ENCODE assay signal across 1 cellular context in the genomic region with DNA sequence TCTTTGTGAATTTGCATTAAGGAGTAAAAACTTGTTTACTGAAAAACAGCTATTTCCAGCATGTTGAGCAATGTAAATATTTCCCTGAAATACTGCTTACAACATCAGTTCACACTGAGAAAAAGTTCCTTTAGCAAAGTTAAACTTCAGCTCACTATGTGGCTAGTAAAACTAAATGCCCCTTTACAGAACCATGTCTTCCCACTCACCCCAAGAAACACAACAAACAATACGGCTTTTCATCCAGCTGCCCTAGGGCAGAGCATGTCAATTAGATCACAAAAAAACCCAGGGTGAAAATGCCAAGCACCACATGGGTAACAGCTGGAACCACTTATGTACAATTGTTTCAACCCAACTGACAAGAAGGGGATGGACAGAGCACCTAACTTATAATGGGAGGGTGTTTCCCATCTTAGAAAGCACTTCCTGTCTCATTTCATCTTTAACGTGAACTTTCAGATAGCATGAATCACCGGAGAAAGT.
A peak's percentile ranks its signal among the peaks of the same experiment; 100 is the strongest.
TF ChIP-seq lines count a peak whose summit lies in the region.

No MANE protein-coding gene starts in this region.

TF ChIP-seq in HEK293, 187 proteins besides CTCF, POLR2A, EP300 and RAD21 (continued from another document and continues in another):
- TF ChIP-seq, protein P1, sequence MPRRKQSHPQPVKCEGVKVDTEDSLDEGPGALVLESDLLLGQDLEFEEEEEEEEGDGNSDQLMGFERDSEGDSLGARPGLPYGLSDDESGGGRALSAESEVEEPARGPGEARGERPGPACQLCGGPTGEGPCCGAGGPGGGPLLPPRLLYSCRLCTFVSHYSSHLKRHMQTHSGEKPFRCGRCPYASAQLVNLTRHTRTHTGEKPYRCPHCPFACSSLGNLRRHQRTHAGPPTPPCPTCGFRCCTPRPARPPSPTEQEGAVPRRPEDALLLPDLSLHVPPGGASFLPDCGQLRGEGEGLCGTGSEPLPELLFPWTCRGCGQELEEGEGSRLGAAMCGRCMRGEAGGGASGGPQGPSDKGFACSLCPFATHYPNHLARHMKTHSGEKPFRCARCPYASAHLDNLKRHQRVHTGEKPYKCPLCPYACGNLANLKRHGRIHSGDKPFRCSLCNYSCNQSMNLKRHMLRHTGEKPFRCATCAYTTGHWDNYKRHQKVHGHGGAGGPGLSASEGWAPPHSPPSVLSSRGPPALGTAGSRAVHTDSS (tag by site-specific recombination; IDR thresholded peaks at IDR 0.05): no peak
- no peak for TF ChIP-seq PBX3 (CRISPR knock-in tag; IDR thresholded peaks at IDR 0.05)
- TF ChIP-seq, protein P2, sequence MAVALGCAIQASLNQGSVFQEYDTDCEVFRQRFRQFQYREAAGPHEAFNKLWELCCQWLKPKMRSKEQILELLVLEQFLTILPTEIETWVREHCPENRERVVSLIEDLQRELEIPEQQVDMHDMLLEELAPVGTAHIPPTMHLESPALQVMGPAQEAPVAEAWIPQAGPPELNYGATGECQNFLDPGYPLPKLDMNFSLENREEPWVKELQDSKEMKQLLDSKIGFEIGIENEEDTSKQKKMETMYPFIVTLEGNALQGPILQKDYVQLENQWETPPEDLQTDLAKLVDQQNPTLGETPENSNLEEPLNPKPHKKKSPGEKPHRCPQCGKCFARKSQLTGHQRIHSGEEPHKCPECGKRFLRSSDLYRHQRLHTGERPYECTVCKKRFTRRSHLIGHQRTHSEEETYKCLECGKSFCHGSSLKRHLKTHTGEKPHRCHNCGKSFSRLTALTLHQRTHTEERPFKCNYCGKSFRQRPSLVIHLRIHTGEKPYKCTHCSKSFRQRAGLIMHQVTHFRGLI (tag by site-specific recombination; IDR thresholded peaks at IDR 0.05): no peak
- TF ChIP-seq, protein P3, sequence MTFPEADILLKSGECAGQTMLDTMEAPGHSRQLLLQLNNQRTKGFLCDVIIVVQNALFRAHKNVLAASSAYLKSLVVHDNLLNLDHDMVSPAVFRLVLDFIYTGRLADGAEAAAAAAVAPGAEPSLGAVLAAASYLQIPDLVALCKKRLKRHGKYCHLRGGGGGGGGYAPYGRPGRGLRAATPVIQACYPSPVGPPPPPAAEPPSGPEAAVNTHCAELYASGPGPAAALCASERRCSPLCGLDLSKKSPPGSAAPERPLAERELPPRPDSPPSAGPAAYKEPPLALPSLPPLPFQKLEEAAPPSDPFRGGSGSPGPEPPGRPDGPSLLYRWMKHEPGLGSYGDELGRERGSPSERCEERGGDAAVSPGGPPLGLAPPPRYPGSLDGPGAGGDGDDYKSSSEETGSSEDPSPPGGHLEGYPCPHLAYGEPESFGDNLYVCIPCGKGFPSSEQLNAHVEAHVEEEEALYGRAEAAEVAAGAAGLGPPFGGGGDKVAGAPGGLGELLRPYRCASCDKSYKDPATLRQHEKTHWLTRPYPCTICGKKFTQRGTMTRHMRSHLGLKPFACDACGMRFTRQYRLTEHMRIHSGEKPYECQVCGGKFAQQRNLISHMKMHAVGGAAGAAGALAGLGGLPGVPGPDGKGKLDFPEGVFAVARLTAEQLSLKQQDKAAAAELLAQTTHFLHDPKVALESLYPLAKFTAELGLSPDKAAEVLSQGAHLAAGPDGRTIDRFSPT (tag by site-specific recombination; IDR thresholded peaks at IDR 0.05): no peak
- TF ChIP-seq ZSCAN23 (tag by site-specific recombination; IDR thresholded peaks at IDR 0.05): no peak
- TF ChIP-seq ZNF629 (tag by site-specific recombination; IDR thresholded peaks at IDR 0.05): 0 out of 2 replicates have a peak, but pooled peaks have one; percentile 16
- 0 out of 2 replicates have a peak, but pooled peaks have one; percentile 5 for TF ChIP-seq ZNF664 (tag by site-specific recombination; IDR thresholded peaks at IDR 0.05)
- TF ChIP-seq, protein P4, sequence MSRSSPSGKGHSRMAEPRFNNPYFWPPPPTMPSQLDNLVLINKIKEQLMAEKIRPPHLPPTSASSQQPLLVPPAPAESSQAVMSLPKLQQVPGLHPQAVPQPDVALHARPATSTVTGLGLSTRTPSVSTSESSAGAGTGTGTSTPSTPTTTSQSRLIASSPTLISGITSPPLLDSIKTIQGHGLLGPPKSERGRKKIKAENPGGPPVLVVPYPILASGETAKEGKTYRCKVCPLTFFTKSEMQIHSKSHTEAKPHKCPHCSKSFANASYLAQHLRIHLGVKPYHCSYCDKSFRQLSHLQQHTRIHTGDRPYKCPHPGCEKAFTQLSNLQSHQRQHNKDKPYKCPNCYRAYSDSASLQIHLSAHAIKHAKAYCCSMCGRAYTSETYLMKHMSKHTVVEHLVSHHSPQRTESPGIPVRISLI (tag by site-specific recombination; IDR thresholded peaks at IDR 0.05): no peak
- TF ChIP-seq ZNF561 (tag by site-specific recombination; IDR thresholded peaks at IDR 0.05; ENCODE audit: borderline replicate concordance): 0 out of 2 replicates have a peak, but pooled peaks have one; percentile 34
- TF ChIP-seq ZNF335 (tag by site-specific recombination; conservative IDR thresholded peaks at IDR 0.05): no peak; the same call in 1 of the 2 replicates
- TF ChIP-seq ZNF266 (tag by site-specific recombination; IDR thresholded peaks at IDR 0.05; ENCODE audit: low read depth): no peak
- peak; percentile 91 for TF ChIP-seq ZNF133 (tag by site-specific recombination; IDR thresholded peaks at IDR 0.05)
- peak; percentile 95 for TF ChIP-seq PRDM6 (tag by site-specific recombination; IDR thresholded peaks at IDR 0.05)
- no peak for TF ChIP-seq ZNF354C (tag by site-specific recombination; IDR thresholded peaks at IDR 0.05; ENCODE audit: borderline replicate concordance, low read depth)
- TF ChIP-seq ZNF777 (tag by site-specific recombination; IDR thresholded peaks at IDR 0.05; ENCODE audit: borderline replicate concordance): no peak
- no peak for TF ChIP-seq ZBTB7A (tag by site-specific recombination; IDR thresholded peaks at IDR 0.05; ENCODE audit: low read depth)
- peak; percentile 85 for TF ChIP-seq PRDM1 (tag by site-specific recombination; IDR thresholded peaks at IDR 0.05)
- peak; percentile 52; the same call in 1 of the 2 replicates for TF ChIP-seq ZSCAN16 (tag by site-specific recombination; IDR thresholded peaks at IDR 0.05)
- TF ChIP-seq SP2 (tag by site-specific recombination; IDR thresholded peaks at IDR 0.05): peak; percentile 57
- TF ChIP-seq ZXDB (tag by site-specific recombination; IDR thresholded peaks at IDR 0.05): peak; percentile 28; the same call in 1 of the 2 replicates
- TF ChIP-seq ZNF654 (tag by site-specific recombination; IDR thresholded peaks at IDR 0.05; ENCODE audit: low read depth): no peak
- TF ChIP-seq, protein P5, sequence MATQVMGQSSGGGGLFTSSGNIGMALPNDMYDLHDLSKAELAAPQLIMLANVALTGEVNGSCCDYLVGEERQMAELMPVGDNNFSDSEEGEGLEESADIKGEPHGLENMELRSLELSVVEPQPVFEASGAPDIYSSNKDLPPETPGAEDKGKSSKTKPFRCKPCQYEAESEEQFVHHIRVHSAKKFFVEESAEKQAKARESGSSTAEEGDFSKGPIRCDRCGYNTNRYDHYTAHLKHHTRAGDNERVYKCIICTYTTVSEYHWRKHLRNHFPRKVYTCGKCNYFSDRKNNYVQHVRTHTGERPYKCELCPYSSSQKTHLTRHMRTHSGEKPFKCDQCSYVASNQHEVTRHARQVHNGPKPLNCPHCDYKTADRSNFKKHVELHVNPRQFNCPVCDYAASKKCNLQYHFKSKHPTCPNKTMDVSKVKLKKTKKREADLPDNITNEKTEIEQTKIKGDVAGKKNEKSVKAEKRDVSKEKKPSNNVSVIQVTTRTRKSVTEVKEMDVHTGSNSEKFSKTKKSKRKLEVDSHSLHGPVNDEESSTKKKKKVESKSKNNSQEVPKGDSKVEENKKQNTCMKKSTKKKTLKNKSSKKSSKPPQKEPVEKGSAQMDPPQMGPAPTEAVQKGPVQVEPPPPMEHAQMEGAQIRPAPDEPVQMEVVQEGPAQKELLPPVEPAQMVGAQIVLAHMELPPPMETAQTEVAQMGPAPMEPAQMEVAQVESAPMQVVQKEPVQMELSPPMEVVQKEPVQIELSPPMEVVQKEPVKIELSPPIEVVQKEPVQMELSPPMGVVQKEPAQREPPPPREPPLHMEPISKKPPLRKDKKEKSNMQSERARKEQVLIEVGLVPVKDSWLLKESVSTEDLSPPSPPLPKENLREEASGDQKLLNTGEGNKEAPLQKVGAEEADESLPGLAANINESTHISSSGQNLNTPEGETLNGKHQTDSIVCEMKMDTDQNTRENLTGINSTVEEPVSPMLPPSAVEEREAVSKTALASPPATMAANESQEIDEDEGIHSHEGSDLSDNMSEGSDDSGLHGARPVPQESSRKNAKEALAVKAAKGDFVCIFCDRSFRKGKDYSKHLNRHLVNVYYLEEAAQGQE (tag by site-specific recombination; IDR thresholded peaks at IDR 0.05): 0 out of 2 replicates have a peak, but pooled peaks have one; percentile 21
- no peak for TF ChIP-seq ZNF274 (IDR thresholded peaks at IDR 0.05; ENCODE audit: low read length)
- TF ChIP-seq ZNF274 (tag by site-specific recombination; IDR thresholded peaks at IDR 0.05; ENCODE audit: borderline replicate concordance): no peak
- 0 out of 2 replicates have a peak, but pooled peaks have one; percentile 18 for TF ChIP-seq ZBTB17 (tag by site-specific recombination; IDR thresholded peaks at IDR 0.05)
- no peak for TF ChIP-seq ZNF324 (tag by site-specific recombination; IDR thresholded peaks at IDR 0.05)
- no peak for TF ChIP-seq ZBTB48 (tag by site-specific recombination; IDR thresholded peaks at IDR 0.05)
- no peak for TF ChIP-seq ZNF701 (tag by site-specific recombination; IDR thresholded peaks at IDR 0.05)
- TF ChIP-seq, protein P6, sequence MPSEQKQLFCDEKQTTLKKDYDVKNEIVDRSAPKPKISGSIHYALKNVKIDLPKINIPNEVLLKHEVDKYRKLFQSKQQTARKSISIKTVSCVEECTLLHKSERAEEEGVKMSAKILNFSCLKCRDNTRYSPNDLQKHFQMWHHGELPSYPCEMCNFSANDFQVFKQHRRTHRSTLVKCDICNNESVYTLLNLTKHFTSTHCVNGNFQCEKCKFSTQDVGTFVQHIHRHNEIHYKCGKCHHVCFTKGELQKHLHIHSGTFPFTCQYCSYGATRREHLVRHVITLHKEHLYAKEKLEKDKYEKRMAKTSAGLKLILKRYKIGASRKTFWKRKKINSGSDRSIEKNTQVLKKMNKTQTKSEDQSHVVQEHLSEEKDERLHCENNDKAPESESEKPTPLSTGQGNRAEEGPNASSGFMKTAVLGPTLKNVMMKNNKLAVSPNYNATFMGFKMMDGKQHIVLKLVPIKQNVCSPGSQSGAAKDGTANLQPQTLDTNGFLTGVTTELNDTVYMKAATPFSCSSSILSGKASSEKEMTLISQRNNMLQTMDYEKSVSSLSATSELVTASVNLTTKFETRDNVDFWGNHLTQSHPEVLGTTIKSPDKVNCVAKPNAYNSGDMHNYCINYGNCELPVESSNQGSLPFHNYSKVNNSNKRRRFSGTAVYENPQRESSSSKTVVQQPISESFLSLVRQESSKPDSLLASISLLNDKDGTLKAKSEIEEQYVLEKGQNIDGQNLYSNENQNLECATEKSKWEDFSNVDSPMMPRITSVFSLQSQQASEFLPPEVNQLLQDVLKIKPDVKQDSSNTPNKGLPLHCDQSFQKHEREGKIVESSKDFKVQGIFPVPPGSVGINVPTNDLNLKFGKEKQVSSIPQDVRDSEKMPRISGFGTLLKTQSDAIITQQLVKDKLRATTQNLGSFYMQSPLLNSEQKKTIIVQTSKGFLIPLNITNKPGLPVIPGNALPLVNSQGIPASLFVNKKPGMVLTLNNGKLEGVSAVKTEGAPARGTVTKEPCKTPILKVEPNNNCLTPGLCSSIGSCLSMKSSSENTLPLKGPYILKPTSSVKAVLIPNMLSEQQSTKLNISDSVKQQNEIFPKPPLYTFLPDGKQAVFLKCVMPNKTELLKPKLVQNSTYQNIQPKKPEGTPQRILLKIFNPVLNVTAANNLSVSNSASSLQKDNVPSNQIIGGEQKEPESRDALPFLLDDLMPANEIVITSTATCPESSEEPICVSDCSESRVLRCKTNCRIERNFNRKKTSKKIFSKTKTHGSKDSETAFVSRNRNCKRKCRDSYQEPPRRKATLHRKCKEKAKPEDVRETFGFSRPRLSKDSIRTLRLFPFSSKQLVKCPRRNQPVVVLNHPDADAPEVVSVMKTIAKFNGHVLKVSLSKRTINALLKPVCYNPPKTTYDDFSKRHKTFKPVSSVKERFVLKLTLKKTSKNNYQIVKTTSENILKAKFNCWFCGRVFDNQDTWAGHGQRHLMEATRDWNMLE (tag by site-specific recombination; conservative IDR thresholded peaks at IDR 0.05; ENCODE audit: low read depth): no peak
- TF ChIP-seq ZBTB8A (tag by site-specific recombination; IDR thresholded peaks at IDR 0.05): 0 out of 2 replicates have a peak, but pooled peaks have one; percentile 44
- TF ChIP-seq ZNF112 (tag by site-specific recombination; IDR thresholded peaks at IDR 0.05): no peak
- TF ChIP-seq ZNF223 (tag by site-specific recombination; IDR thresholded peaks at IDR 0.05): no peak
- no peak for TF ChIP-seq ZNF114 (tag by site-specific recombination; IDR thresholded peaks at IDR 0.05)
- no peak for TF ChIP-seq ZNF16 (tag by site-specific recombination; IDR thresholded peaks at IDR 0.05; ENCODE audit: low read depth)
